8 cellular contexts compared by ENCODE assay signal in the genomic region with DNA sequence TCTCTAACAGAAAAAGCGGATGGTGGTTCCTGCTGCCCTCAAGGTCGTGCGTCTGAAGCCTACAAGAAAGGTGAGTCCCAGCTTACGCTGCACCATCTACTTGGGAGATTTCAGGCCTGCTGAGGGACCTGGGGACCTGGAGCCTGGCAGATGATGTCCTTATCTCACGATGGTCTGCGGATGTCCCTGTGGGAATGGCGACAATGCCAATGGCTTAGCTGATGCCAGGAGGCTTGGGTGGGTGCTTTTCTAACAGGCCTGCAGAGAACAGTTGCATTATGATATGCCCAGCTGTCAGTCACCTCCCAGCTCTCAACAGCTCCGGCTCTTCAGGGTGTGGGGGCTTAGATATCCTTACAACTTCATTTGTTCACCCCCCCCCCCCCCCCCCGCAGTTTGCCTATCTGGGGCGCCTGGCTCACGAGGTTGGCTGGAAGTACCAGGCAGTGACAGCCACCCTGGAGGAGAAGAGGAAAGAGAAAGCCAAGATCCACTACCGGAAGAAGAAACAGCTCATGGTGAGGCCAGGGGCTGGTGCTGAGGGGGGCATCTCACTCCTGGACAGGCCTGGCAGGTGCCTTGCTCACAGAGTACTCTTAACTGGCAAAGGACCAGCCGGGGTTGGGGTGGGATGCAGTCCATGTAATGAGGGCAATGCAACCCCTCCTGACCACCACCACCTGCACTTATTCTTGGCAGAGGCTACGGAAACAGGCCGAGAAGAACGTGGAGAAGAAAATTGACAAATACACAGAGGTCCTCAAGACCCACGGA. TPM values are rescaled to one million over a fixed set of nuclear protein-coding genes. Genes with fewer than 3 reads are reported as not detected.
DNase-seq lines count a peak whose midpoint lies in the region; ATAC-seq and TF ChIP-seq lines count a peak whose summit lies in the region.
"Had no signal": no experiment of that assay in that cellular context is flagged by ENCODE, and none has a peak within 500 bp of the region (broad histone marks: within the 10 kb centered on the region; RNA-seq: fewer than 3 reads in every experiment).

No MANE protein-coding gene starts in this region.

- in situ Hi-C loops in ACHN (cut with HindIII; ENCODE audit: low pct_ligation_motif_present, low pct_unique_long_range_greater_than_20kb, low sequenced_read_pairs) = no loop called here

- H3K4me1 Mint-ChIP-seq in Calu3 (ENCODE audit: low read depth, unreplicated experiment) (no peaks in the 10 kb centered on the region), HFFc6 (ENCODE audit: low read depth) (peaks cover 10% of the 10 kb centered on the region; the same call in 1 of the 2 replicates), nephron progenitor cell (peaks cover 23% of the 10 kb centered on the region)
- peaks cover 22% of the 10 kb centered on the region for H3K4me1 Mint-ChIP-seq in activated T-helper 2 cell treated with anti-CD3 and anti-CD28 coated beads, Interferon-gamma antibody, Interleukin-2, Interleukin-4, amounts not matched to agents 10 μg/mL and 5 μg/mL and 100 μg/mL, durations not matched to agents 14 hours and 24 hours and 36 hours (ENCODE audit: low read depth)

- peak overlapping the region; percentile 91 for H3K27ac Mint-ChIP-seq in Calu3 (ENCODE audit: unreplicated experiment)
- H3K27ac Mint-ChIP-seq in HFFc6 = peak overlapping the region; percentile 98
- H3K27ac Mint-ChIP-seq in activated T-helper 2 cell treated with anti-CD3 and anti-CD28 coated beads, Interferon-gamma antibody, Interleukin-2, Interleukin-4, amounts not matched to agents 10 μg/mL and 5 μg/mL and 100 μg/mL, durations not matched to agents 14 hours and 24 hours and 36 hours = peak overlapping the region; percentile 72
- peak overlapping the region; percentile 95 for H3K27ac Mint-ChIP-seq in nephron progenitor cell

- BruUV-seq in Calu3 (replicated peaks; lab: Mats Ljungman, UMichigan) = no TSS peak

- no peaks in the 10 kb centered on the region for H3K27me3 Mint-ChIP-seq in Calu3 (ENCODE audit: unreplicated experiment)
- H3K27me3 Mint-ChIP-seq in HFFc6 (ENCODE audit: insufficient read depth) = peaks cover 50% of the 10 kb centered on the region
- no peaks in the 10 kb centered on the region for H3K27me3 Mint-ChIP-seq in activated T-helper 2 cell treated with anti-CD3 and anti-CD28 coated beads, Interferon-gamma antibody, Interleukin-2, Interleukin-4, amounts not matched to agents 10 μg/mL and 5 μg/mL and 100 μg/mL, durations not matched to agents 14 hours and 24 hours and 36 hours (ENCODE audit: low read depth)
- H3K27me3 Mint-ChIP-seq in nephron progenitor cell (ENCODE audit: low read depth, poor library complexity) = no peaks in the 10 kb centered on the region

- CTCF ChIA-PET in Calu3 (lab: Charles Lee) = interaction anchor here (1.1 kb wide), 1 partner anchor 18 kb away, joined by 5 read pairs; no protein-coding TSS in a partner anchor

- peaks cover 97% of the 10 kb centered on the region for H3K36me3 Mint-ChIP-seq in Calu3 (ENCODE audit: insufficient read depth, unreplicated experiment)
- H3K36me3 Mint-ChIP-seq in HFFc6 (ENCODE audit: low read depth) = peaks cover 50% of the 10 kb centered on the region
- H3K36me3 Mint-ChIP-seq in activated T-helper 2 cell treated with anti-CD3 and anti-CD28 coated beads, Interferon-gamma antibody, Interleukin-2, Interleukin-4, amounts not matched to agents 10 μg/mL and 5 μg/mL and 100 μg/mL, durations not matched to agents 14 hours and 24 hours and 36 hours (ENCODE audit: low read depth) = peaks cover 67% of the 10 kb centered on the region
- peaks cover 62% of the 10 kb centered on the region for H3K36me3 Mint-ChIP-seq in nephron progenitor cell (ENCODE audit: low read depth)

- DNase-seq in Calu3 (no peak), HFFc6 (no peak), nephron progenitor cell (no peak), ACHN (no peak)
- no peak for DNase-seq in activated T-helper 2 cell treated with anti-CD3 and anti-CD28 coated beads, Interferon-gamma antibody, Interleukin-2, Interleukin-4, amounts not matched to agents 10 μg/mL and 5 μg/mL and 100 μg/mL, durations not matched to agents 14 hours and 24 hours and 36 hours (ENCODE audit: low spot score)
- DNase-seq in NK-92 treated with Interleukin-12 subunit alpha and Interleukin-12 subunit beta, amount 100 ng/mL, for 24 hours (lab: John Stamatoyannopoulos, UW) = no peak
- DNase-seq: lower lobe of right lung had no signal

- intact Hi-C loops in Calu3 (cut with micrococcal nuclease; ENCODE audit: unreplicated experiment) = no loop called here
- intact Hi-C loops in activated T-helper 2 cell treated with anti-CD3 and anti-CD28 coated beads, Interferon-gamma antibody, Interleukin-2, Interleukin-4, amounts not matched to agents 10 μg/mL and 5 μg/mL and 100 μg/mL, durations not matched to agents 14 hours and 24 hours and 36 hours (cut with micrococcal nuclease) = no loop called here

- TF ChIP-seq CTCF in Calu3 (IDR thresholded peaks at IDR 0.05; ENCODE audit: unreplicated experiment) (no peak), HFFc6 (IDR thresholded peaks at IDR 0.05) (no peak), nephron progenitor cell (IDR thresholded peaks at IDR 0.05) (no peak)

- H3K4me3 Mint-ChIP-seq in Calu3 (ENCODE audit: low read depth, unreplicated experiment) (peak overlapping the region; percentile 97), HFFc6 (peak overlapping the region; percentile 55; the same call in 1 of the 2 replicates), nephron progenitor cell (peak overlapping the region; percentile 25)
- H3K4me3 Mint-ChIP-seq in activated T-helper 2 cell treated with anti-CD3 and anti-CD28 coated beads, Interferon-gamma antibody, Interleukin-2, Interleukin-4, amounts not matched to agents 10 μg/mL and 5 μg/mL and 100 μg/mL, durations not matched to agents 14 hours and 24 hours and 36 hours (ENCODE audit: low read depth) = peak overlapping the region; percentile 93

- H3K9me3 Mint-ChIP-seq in Calu3 (ENCODE audit: low read depth, unreplicated experiment) = no peaks in the 10 kb centered on the region
- H3K9me3 Mint-ChIP-seq in HFFc6 = peaks cover 34% of the 10 kb centered on the region
- H3K9me3 Mint-ChIP-seq in activated T-helper 2 cell treated with anti-CD3 and anti-CD28 coated beads, Interferon-gamma antibody, Interleukin-2, Interleukin-4, amounts not matched to agents 10 μg/mL and 5 μg/mL and 100 μg/mL, durations not matched to agents 14 hours and 24 hours and 36 hours = no peaks in the 10 kb centered on the region
- peaks cover 7% of the 10 kb centered on the region for H3K9me3 Mint-ChIP-seq in nephron progenitor cell

- ATAC-seq in HG03039 (IDR thresholded peaks at IDR 0.05; ENCODE audit: unreplicated experiment) = no peak
- ATAC-seq: lower lobe of right lung had no signal

RNA-seq across cellular contexts. Expression of a gene that starts 3.8 kb away (rescaled TPM):
- 1,844 and 1,993 TPM in 2 replicates for total RNA-seq in Calu3 (2022)
- 1,000 to 10,000 TPM; 2,015 to 2,373 (median 2,179) TPM for total RNA-seq in HFFc6 (2021; fragmentation: NEBNext Ultra II Directional; extraction: Animal tissue kit (Norgen Biotek cat#: 25700))
- 3,221 and 3,346 TPM in 2 replicates for total RNA-seq in activated T-helper 2 cell treated with anti-CD3 and anti-CD28 coated beads, Interferon-gamma antibody, Interleukin-2, Interleukin-4, amounts not matched to agents 10 μg/mL and 5 μg/mL and 100 μg/mL, durations not matched to agents 14 hours and 24 hours and 36 hours

RNA-seq across cellular contexts. Expression of a gene that starts 5.0 kb away (rescaled TPM):
- 1,643 and 1,795 TPM in 2 replicates for total RNA-seq in Calu3 (2022)
- 1,000 to 10,000 TPM; 1,343 to 1,545 (median 1,429) TPM for total RNA-seq in HFFc6 (2021; fragmentation: NEBNext Ultra II Directional; extraction: Animal tissue kit (Norgen Biotek cat#: 25700))
- total RNA-seq in activated T-helper 2 cell treated with anti-CD3 and anti-CD28 coated beads, Interferon-gamma antibody, Interleukin-2, Interleukin-4, amounts not matched to agents 10 μg/mL and 5 μg/mL and 100 μg/mL, durations not matched to agents 14 hours and 24 hours and 36 hours = 2,145 and 2,173 TPM in 2 replicates

RNA-seq across cellular contexts. Expression of a gene that starts 17.2 kb away (rescaled TPM):
- 4.8 and 7.1 TPM in 2 replicates for total RNA-seq in Calu3 (2022)
- 10 to 100 TPM in 2 of 6 experiments, 1 to 10 TPM in 4; 4.9 to 12.5 (median 9.4) TPM for total RNA-seq in HFFc6 (2021; fragmentation: NEBNext Ultra II Directional; extraction: Animal tissue kit (Norgen Biotek cat#: 25700))
- total RNA-seq in activated T-helper 2 cell treated with anti-CD3 and anti-CD28 coated beads, Interferon-gamma antibody, Interleukin-2, Interleukin-4, amounts not matched to agents 10 μg/mL and 5 μg/mL and 100 μg/mL, durations not matched to agents 14 hours and 24 hours and 36 hours = 49.3 and 57.9 TPM in 2 replicates

RNA-seq across cellular contexts. Expression of a gene that starts 21.2 kb away (rescaled TPM):
- total RNA-seq in Calu3 (2022) = 80.8 and 95.4 TPM in 2 replicates
- 10 to 100 TPM; 33.2 to 39.3 (median 37.4) TPM for total RNA-seq in HFFc6 (2021; fragmentation: NEBNext Ultra II Directional; extraction: Animal tissue kit (Norgen Biotek cat#: 25700))
- total RNA-seq in activated T-helper 2 cell treated with anti-CD3 and anti-CD28 coated beads, Interferon-gamma antibody, Interleukin-2, Interleukin-4, amounts not matched to agents 10 μg/mL and 5 μg/mL and 100 μg/mL, durations not matched to agents 14 hours and 24 hours and 36 hours = 1.8 and 2.2 TPM in 2 replicates

RNA-seq across cellular contexts. Expression of a gene that starts 36.6 kb away (rescaled TPM):
- 5.0 and 7.6 TPM in 2 replicates for total RNA-seq in Calu3 (2022)
- 100 to 1,000 TPM; 117 to 316 (median 287) TPM for total RNA-seq in HFFc6 (2021; fragmentation: NEBNext Ultra II Directional; extraction: Animal tissue kit (Norgen Biotek cat#: 25700))
- total RNA-seq in activated T-helper 2 cell treated with anti-CD3 and anti-CD28 coated beads, Interferon-gamma antibody, Interleukin-2, Interleukin-4, amounts not matched to agents 10 μg/mL and 5 μg/mL and 100 μg/mL, durations not matched to agents 14 hours and 24 hours and 36 hours = 3.2 and 3.8 TPM in 2 replicates

Comparison
In these comparisons a context has a peak if more than half of its experiments do, and no peak if none do; other contexts are left out.
1. H3K4me3 Mint-ChIP-seq: peak in every context shown above with its lines; median percentile 97 in Calu3; 93 in activated T-helper 2 cell treated with anti-CD3 and anti-CD28 coated beads, Interferon-gamma antibody, Interleukin-2, Interleukin-4, amounts not matched to agents 10 μg/mL and 5 μg/mL and 100 μg/mL, durations not matched to agents 14 hours and 24 hours and 36 hours; 55 in HFFc6; 25 in nephron progenitor cell.